15 cellular contexts compared by ENCODE assay signal in the genomic region with DNA sequence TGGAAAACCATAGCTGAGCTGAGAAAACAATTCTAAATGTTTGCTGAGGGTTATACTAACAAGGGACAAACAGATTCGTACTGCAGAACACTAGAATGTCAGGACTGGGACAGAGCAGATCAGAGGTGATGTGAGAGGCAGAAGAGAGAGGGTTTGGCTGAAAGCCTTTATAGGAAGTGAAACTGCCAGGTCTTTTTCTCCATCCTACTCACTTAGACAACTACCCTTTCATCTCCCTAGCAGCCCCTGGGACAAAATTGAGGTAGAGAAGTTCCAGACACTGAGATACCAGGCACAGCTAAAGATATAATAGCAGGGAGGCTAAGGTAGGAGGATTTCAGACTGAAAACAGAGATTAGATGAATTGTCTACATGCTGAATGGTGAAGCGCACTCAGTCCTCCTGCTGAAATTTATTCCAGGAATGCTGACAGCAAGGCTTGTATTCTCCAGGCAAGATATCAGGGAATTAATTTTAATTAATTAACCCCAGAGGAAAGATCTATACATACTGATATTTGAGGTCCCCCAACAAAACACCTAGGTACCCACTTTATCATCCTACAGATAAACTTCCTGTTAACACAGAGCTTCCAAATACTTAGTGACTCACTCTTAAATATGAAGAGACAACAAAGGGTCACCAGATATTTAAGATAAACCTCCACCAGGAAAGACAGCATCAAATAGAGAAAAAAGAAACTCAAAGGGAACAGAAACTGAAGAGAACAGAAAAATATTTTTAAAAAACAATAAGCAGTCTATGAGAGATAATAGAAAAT. TPM values are rescaled to one million over a fixed set of nuclear protein-coding genes. Genes with fewer than 3 reads are reported as not detected.
A peak's percentile ranks its signal among the peaks of the same experiment; 100 is the strongest.
DNase-seq lines count a peak whose midpoint lies in the region; ATAC-seq and TF ChIP-seq lines count a peak whose summit lies in the region.
"Had no signal": no experiment of that assay in that cellular context is flagged by ENCODE, and none has a peak within 500 bp of the region (broad histone marks: within the 10 kb centered on the region; RNA-seq: fewer than 3 reads in every experiment).

No MANE protein-coding gene starts in this region.

- H3K27ac Mint-ChIP-seq in activated CD4-positive, alpha-beta T cell treated with anti-CD3 and anti-CD28 coated beads for 36 hours = no peak overlapping the region
- no peak overlapping the region for H3K27ac Mint-ChIP-seq in activated CD4-positive, alpha-beta T cell treated with anti-CD3 and anti-CD28 coated beads, Interleukin-2, amount 10 ng/mL, durations not matched to agents 7 days and 5 days
- peak overlapping the region in 1 of 9 donors; percentile 47 for H3K27ac Mint-ChIP-seq in naive thymus-derived CD4-positive, alpha-beta T cell

- 69 to 85% methylated on average over 1 to 2 of the region's 2 CpGs for WGBS in mesodermal cell (ENCODE audit: insufficient coverage in 2 of 2), 2 experiments
- WGBS in gastroesophageal sphincter (ENCODE audit: low coverage in 1 of 2), 2 donors = 50 to 60% methylated on average over 2 of the region's 2 CpGs

- TF ChIP-seq CTCF in gastroesophageal sphincter (IDR thresholded peaks at IDR 0.05) = no peak

- TF ChIP-seq POLR2A in gastroesophageal sphincter (IDR thresholded peaks at IDR 0.05) = no peak

- intact Hi-C loops in activated CD4-positive, alpha-beta T cell treated with anti-CD3 and anti-CD28 coated beads for 36 hours (cut with DNase I, micrococcal nuclease) = loop anchor here in 1 of 2 experiments (5.0 kb wide), 1 partner anchor 42 kb away; no protein-coding TSS in a partner anchor
- intact Hi-C loops in naive thymus-derived CD4-positive, alpha-beta T cell (cut with micrococcal nuclease) = loop anchor here in 1 of 2 donors (5.0 kb wide), 1 partner anchor 667 kb away; no protein-coding TSS in a partner anchor

- no peak for TF ChIP-seq EP300 in gastroesophageal sphincter (IDR thresholded peaks at IDR 0.05)

- H3K9me3 Mint-ChIP-seq in activated CD4-positive, alpha-beta T cell treated with anti-CD3 and anti-CD28 coated beads for 36 hours (ENCODE audit: low read depth) = no peaks in the 10 kb centered on the region
- H3K9me3 Mint-ChIP-seq in activated CD4-positive, alpha-beta T cell treated with anti-CD3 and anti-CD28 coated beads, Interleukin-2, amount 10 ng/mL, durations not matched to agents 7 days and 5 days = no peaks in the 10 kb centered on the region
- no peaks in the 10 kb centered on the region for H3K9me3 Mint-ChIP-seq in naive thymus-derived CD4-positive, alpha-beta T cell

- H3K4me1 ChIP-seq in mesodermal cell (ENCODE audit: control insufficient read depth, insufficient read depth, low read length, poor library complexity, severe bottlenecking) (peaks cover 8% of the 10 kb centered on the region), gastroesophageal sphincter (peaks cover 0 to 5% (median 0%) of the 10 kb centered on the region in 3 donors)
- no peaks in the 10 kb centered on the region for H3K4me1 ChIP-seq in naive thymus-derived CD4-positive, alpha-beta T cell (ENCODE audit: control insufficient read depth in 2 of 2, insufficient read depth in 2 of 2, low read length in 2 of 2)
- H3K4me1 ChIP-seq: parathyroid adenoma had no signal

- H3K9me3 ChIP-seq in mesodermal cell (ENCODE audit: control insufficient read depth, low read length) (no peaks in the 10 kb centered on the region), gastroesophageal sphincter (no peaks in the 10 kb centered on the region)
- no peaks in the 10 kb centered on the region for H3K9me3 ChIP-seq in naive thymus-derived CD4-positive, alpha-beta T cell (ENCODE audit: control insufficient read depth in 2 of 3, low read length in 3 of 3)
- H3K9me3 ChIP-seq: tibial artery had no signal

- H3K4me3 ChIP-seq in mesodermal cell (ENCODE audit: extremely low read depth, insufficient read depth, low read length, poor library complexity, severe bottlenecking) (no peak overlapping the region), gastroesophageal sphincter (no peak overlapping the region)
- no peak overlapping the region for H3K4me3 ChIP-seq in naive thymus-derived CD4-positive, alpha-beta T cell (ENCODE audit: low read length)
- H3K4me3 ChIP-seq: tibial artery had no signal

- no peak for DNase-seq in activated CD4-positive, alpha-beta T cell treated with anti-CD3 and anti-CD28 coated beads for 36 hours
- DNase-seq in activated CD4-positive, alpha-beta T cell treated with anti-CD3 and anti-CD28 coated beads, Interleukin-2, amount 10 ng/mL, durations not matched to agents 7 days and 5 days = no peak
- DNase-seq in NOMO-1 treated with dmso at 0.1 percent for 144 hours (lab: John Stamatoyannopoulos, UW; ENCODE audit: unreplicated experiment) = peak; percentile 23
- no peak for DNase-seq in naive thymus-derived CD4-positive, alpha-beta T cell
- DNase-seq: activated CD4-positive, alpha-beta T cell treated with anti-CD3 and anti-CD28 coated beads, Interleukin-2, amount 50 U/mL, for 48 hours; activated effector memory CD4-positive, alpha-beta T cell treated with Interleukin-2 at 50 U/mL for 16 hours; NCI-H1105; NCI-H345; T-helper 2 cell; tibial artery had no signal

- CTCF ChIA-PET in activated CD4-positive, alpha-beta T cell treated with anti-CD3 and anti-CD28 coated beads for 36 hours (lab: Charles Lee) = interaction anchor here (1.0 kb wide), 1 partner anchor 16 kb away, joined by 3 read pairs; no protein-coding TSS in a partner anchor
- CTCF ChIA-PET in activated CD4-positive, alpha-beta T cell treated with anti-CD3 and anti-CD28 coated beads, Interleukin-2, amount 10 ng/mL, durations not matched to agents 7 days and 5 days (lab: Charles Lee) = interaction anchor here (0.6 to 1.2 kb wide), 3 partner anchors 12 to 279 kb away, joined by 3 to 6 read pairs (median 4); no protein-coding TSS in a partner anchor
- CTCF ChIA-PET in naive thymus-derived CD4-positive, alpha-beta T cell (lab: Charles Lee) = interaction anchor here (1.9 kb wide), 1 partner anchor 209 kb away, joined by 5 read pairs; no protein-coding TSS in a partner anchor

- no peak overlapping the region for H3K4me3 Mint-ChIP-seq in activated CD4-positive, alpha-beta T cell treated with anti-CD3 and anti-CD28 coated beads for 36 hours
- no peak overlapping the region for H3K4me3 Mint-ChIP-seq in activated CD4-positive, alpha-beta T cell treated with anti-CD3 and anti-CD28 coated beads, Interleukin-2, amount 10 ng/mL, durations not matched to agents 7 days and 5 days
- no peak overlapping the region for H3K4me3 Mint-ChIP-seq in naive thymus-derived CD4-positive, alpha-beta T cell

- H3K27ac ChIP-seq in mesodermal cell (ENCODE audit: low read depth, low read length, severe bottlenecking) = peak overlapping the region; percentile 62
- H3K27ac ChIP-seq in naive thymus-derived CD4-positive, alpha-beta T cell (ENCODE audit: low read depth, low read length) = no peak overlapping the region
- no peak overlapping the region for H3K27ac ChIP-seq in gastroesophageal sphincter
- H3K27ac ChIP-seq: parathyroid adenoma, tibial artery had no signal

- peaks cover 14% of the 10 kb centered on the region for H3K4me1 Mint-ChIP-seq in activated CD4-positive, alpha-beta T cell treated with anti-CD3 and anti-CD28 coated beads for 36 hours
- H3K4me1 Mint-ChIP-seq in activated CD4-positive, alpha-beta T cell treated with anti-CD3 and anti-CD28 coated beads, Interleukin-2, amount 10 ng/mL, durations not matched to agents 7 days and 5 days = peaks cover 23% of the 10 kb centered on the region
- H3K4me1 Mint-ChIP-seq in naive thymus-derived CD4-positive, alpha-beta T cell = peaks cover 0 to 14% (median 3%) of the 10 kb centered on the region in 7 donors

- H3K36me3 ChIP-seq in mesodermal cell (ENCODE audit: control insufficient read depth, insufficient read depth, low read length) (no peaks in the 10 kb centered on the region), gastroesophageal sphincter (no peaks in the 10 kb centered on the region)
- H3K36me3 ChIP-seq in naive thymus-derived CD4-positive, alpha-beta T cell (ENCODE audit: control insufficient read depth in 2 of 3, insufficient read depth in 3 of 3, low read length in 3 of 3) = no peaks in the 10 kb centered on the region
- H3K36me3 ChIP-seq: tibial artery had no signal

- no peaks in the 10 kb centered on the region for H3K27me3 ChIP-seq in naive thymus-derived CD4-positive, alpha-beta T cell (ENCODE audit: control insufficient read depth in 2 of 2, insufficient read depth in 2 of 2, low read length in 2 of 2)
- no peaks in the 10 kb centered on the region for H3K27me3 ChIP-seq in gastroesophageal sphincter
- H3K27me3 ChIP-seq: tibial artery had no signal

- H3K27me3 Mint-ChIP-seq in activated CD4-positive, alpha-beta T cell treated with anti-CD3 and anti-CD28 coated beads for 36 hours = peaks cover 4% of the 10 kb centered on the region
- H3K27me3 Mint-ChIP-seq in activated CD4-positive, alpha-beta T cell treated with anti-CD3 and anti-CD28 coated beads, Interleukin-2, amount 10 ng/mL, durations not matched to agents 7 days and 5 days = peaks cover 13% of the 10 kb centered on the region
- peaks cover 0 to 19% (median under 1%) of the 10 kb centered on the region in 5 donors for H3K27me3 Mint-ChIP-seq in naive thymus-derived CD4-positive, alpha-beta T cell

- H3K36me3 Mint-ChIP-seq in activated CD4-positive, alpha-beta T cell treated with anti-CD3 and anti-CD28 coated beads for 36 hours (ENCODE audit: low read depth) = no peaks in the 10 kb centered on the region
- no peaks in the 10 kb centered on the region for H3K36me3 Mint-ChIP-seq in activated CD4-positive, alpha-beta T cell treated with anti-CD3 and anti-CD28 coated beads, Interleukin-2, amount 10 ng/mL, durations not matched to agents 7 days and 5 days (ENCODE audit: low read depth)
- no peaks in the 10 kb centered on the region for H3K36me3 Mint-ChIP-seq in naive thymus-derived CD4-positive, alpha-beta T cell

- POLR2A ChIA-PET in activated CD4-positive, alpha-beta T cell treated with anti-CD3 and anti-CD28 coated beads for 36 hours (lab: Charles Lee) = no interaction called here
- POLR2A ChIA-PET in activated CD4-positive, alpha-beta T cell treated with anti-CD3 and anti-CD28 coated beads, Interleukin-2, amount 10 ng/mL, durations not matched to agents 7 days and 5 days (lab: Charles Lee) = interaction anchor here (1.0 kb wide), 1 partner anchor 12 kb away, joined by 3 read pairs; no protein-coding TSS in a partner anchor
- POLR2A ChIA-PET in naive thymus-derived CD4-positive, alpha-beta T cell (lab: Charles Lee) = interaction anchor here (0.7 to 1.8 kb wide), 2 partner anchors 13 to 270 kb away, joined by 3 to 5 read pairs; a partner anchor contains a TSS

- peak; percentile 36 for ATAC-seq in activated CD4-positive, alpha-beta T cell treated with anti-CD3 and anti-CD28 coated beads for 36 hours
- peak; percentile 74 for ATAC-seq in HG02678 (IDR thresholded peaks at IDR 0.05; ENCODE audit: unreplicated experiment)
- ATAC-seq in HG02885 (IDR thresholded peaks at IDR 0.05; ENCODE audit: poor library complexity, unreplicated experiment) = no peak
- no peak for ATAC-seq in naive thymus-derived CD4-positive, alpha-beta T cell
- no peak for ATAC-seq in gastroesophageal sphincter

RNA-seq across cellular contexts. Expression of a gene that starts 12.6 kb away (rescaled TPM):
- total RNA-seq in activated CD4-positive, alpha-beta T cell treated with anti-CD3 and anti-CD28 coated beads for 36 hours = 100 to 1,000 TPM; 179 to 187 TPM
- 10 to 100 TPM; 84.7 to 92.9 TPM for total RNA-seq in activated CD4-positive, alpha-beta T cell treated with anti-CD3 and anti-CD28 coated beads, Interleukin-2, amount 10 ng/mL, durations not matched to agents 7 days and 5 days
- polyA plus RNA-seq in mesodermal cell (2013, experiment 1 of 2) = 160 TPM
- 181 TPM for polyA plus RNA-seq in mesodermal cell (2013, experiment 2 of 2)
- total RNA-seq in naive thymus-derived CD4-positive, alpha-beta T cell = 10 to 100 TPM; 16.8 to 68.4 (median 48.6) TPM
- polyA plus RNA-seq in naive thymus-derived CD4-positive, alpha-beta T cell = 10 to 100 TPM; 20.2 to 21.2 TPM
- total RNA-seq in gastroesophageal sphincter = 10 to 100 TPM; 44.4 to 65.6 (median 56.8) TPM

Comparison
In these comparisons a context has a peak if more than half of its experiments do, and no peak if none do; other contexts are left out.
1. ATAC-seq: peak in activated CD4-positive, alpha-beta T cell treated with anti-CD3 and anti-CD28 coated beads for 36 hours (single experiment) and HG02678 (single experiment); none in HG02885 (single experiment), naive thymus-derived CD4-positive, alpha-beta T cell (single experiment) and gastroesophageal sphincter (single experiment).